In the genomic region with DNA sequence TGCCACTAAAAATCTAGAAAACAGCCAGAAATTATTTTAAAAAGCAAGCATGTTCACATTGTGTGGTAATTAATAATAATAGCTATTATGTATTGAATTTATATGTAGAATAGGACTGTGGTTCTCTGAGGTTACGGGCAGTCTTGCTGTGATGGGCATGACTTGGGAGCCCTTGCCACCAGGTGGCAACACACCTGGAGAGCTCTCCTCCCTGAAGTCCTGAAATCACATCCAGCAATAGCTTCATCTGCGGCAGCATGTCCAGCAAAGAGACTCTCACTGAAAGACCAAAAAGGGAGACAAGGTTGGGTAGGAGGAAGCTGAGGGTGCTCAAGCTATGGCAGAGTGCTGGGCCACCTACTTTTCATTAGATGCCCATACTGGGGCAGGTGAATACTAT, we compare ENCODE assay signal across 19 cellular contexts. TPM values are rescaled to one million over a fixed set of nuclear protein-coding genes. Genes with fewer than 3 reads are reported as not detected.
DNase-seq lines count a peak whose midpoint lies in the region; ATAC-seq and TF ChIP-seq lines count a peak whose summit lies in the region.
"Had no signal": no experiment of that assay in that cellular context is flagged by ENCODE, and none has a peak within 500 bp of the region (broad histone marks: within the 10 kb centered on the region; RNA-seq: fewer than 3 reads in every experiment).

No MANE protein-coding gene starts in this region.

- no peak overlapping the region for H3K27ac Mint-ChIP-seq in progenitor cell of endocrine pancreas
- H3K27ac Mint-ChIP-seq: activated CD4-positive, alpha-beta memory T cell treated with anti-CD3 and anti-CD28 coated beads, Interleukin-2, amount 10 ng/mL, durations not matched to agents 7 days and 5 days; activated T-cell treated with anti-CD3 and anti-CD28 coated beads, Interleukin-2, amount 50 U/mL, for 24 hours had no signal

- no peaks in the 10 kb centered on the region for H3K36me3 Mint-ChIP-seq in progenitor cell of endocrine pancreas (ENCODE audit: insufficient read depth)

- H3K9me3 Mint-ChIP-seq in progenitor cell of endocrine pancreas (ENCODE audit: low read depth), result no peaks in the 10 kb centered on the region
- H3K9me3 Mint-ChIP-seq: activated CD4-positive, alpha-beta memory T cell treated with anti-CD3 and anti-CD28 coated beads, Interleukin-2, amount 10 ng/mL, durations not matched to agents 7 days and 5 days; activated T-cell treated with anti-CD3 and anti-CD28 coated beads, Interleukin-2, amount 50 U/mL, for 24 hours had no signal

- ATAC-seq in GM18517 (IDR thresholded peaks at IDR 0.05; ENCODE audit: unreplicated experiment), result no peak
- ATAC-seq in GM18868 (IDR thresholded peaks at IDR 0.05; ENCODE audit: unreplicated experiment), result no peak
- ATAC-seq in HG03025 (IDR thresholded peaks at IDR 0.05; ENCODE audit: low FRiP score, unreplicated experiment), result no peak
- ATAC-seq: GM12878, left lung had no signal

- peak; percentile 10 for TF ChIP-seq CTCF in GM12873 (IDR thresholded peaks at IDR 0.05; ENCODE audit: insufficient read depth, low read depth, low read length, missing control alignments)
- TF ChIP-seq CTCF in LNCaP clone FGC (IDR thresholded peaks at IDR 0.05; ENCODE audit: control insufficient read depth, extremely low read depth, insufficient read depth), result peak; percentile 37
- TF ChIP-seq CTCF in epithelial cell of esophagus (IDR thresholded peaks at IDR 0.05; ENCODE audit: insufficient read depth, low read depth, low read length, missing control alignments), result peak; percentile 57
- peak; percentile 40 for TF ChIP-seq CTCF in progenitor cell of endocrine pancreas (IDR thresholded peaks at IDR 0.05; ENCODE audit: unreplicated experiment)

- H3K4me3 Mint-ChIP-seq in progenitor cell of endocrine pancreas (ENCODE audit: low read depth), result no peak overlapping the region
- H3K4me3 Mint-ChIP-seq: activated CD4-positive, alpha-beta memory T cell treated with anti-CD3 and anti-CD28 coated beads, Interleukin-2, amount 10 ng/mL, durations not matched to agents 7 days and 5 days; activated T-cell treated with anti-CD3 and anti-CD28 coated beads, Interleukin-2, amount 50 U/mL, for 24 hours had no signal

- DNase-seq in LNCaP clone FGC (ENCODE audit: low read depth) (no peak), epithelial cell of esophagus (ENCODE audit: low read depth) (peak; percentile 45), progenitor cell of endocrine pancreas (ENCODE audit: low spot score, unreplicated experiment) (no peak), NCI-H748 (lab: John Stamatoyannopoulos, UW; ENCODE audit: unreplicated experiment) (no peak)
- DNase-seq: activated CD4-positive, alpha-beta memory T cell treated with anti-CD3 and anti-CD28 coated beads, Interleukin-2, amount 10 ng/mL, durations not matched to agents 7 days and 5 days; activated naive CD4-positive, alpha-beta T cell treated with anti-CD3 and anti-CD28 coated beads, Interleukin-2, amount 50 U/mL, for 16 hours; activated T-cell treated with anti-CD3 and anti-CD28 coated beads, Interleukin-2, amount 50 U/mL, for 24 hours; AML-193; cortex of kidney; left lung; NCI-H187 treated with DMSO at 0.1 percent for 48 hours; NCI-H524; SIG-M5 had no signal

- H3K4me3 ChIP-seq in LNCaP clone FGC (ENCODE audit: low read depth, low read length), result no peak overlapping the region
- no peak overlapping the region for H3K4me3 ChIP-seq in epithelial cell of esophagus (ENCODE audit: low read length)
- H3K4me3 ChIP-seq: GM12878, left lung had no signal

- H3K27me3 Mint-ChIP-seq in progenitor cell of endocrine pancreas, result peaks cover 10% of the 10 kb centered on the region

- H3K4me1 Mint-ChIP-seq in progenitor cell of endocrine pancreas (ENCODE audit: low read depth), result peaks cover 27% of the 10 kb centered on the region
- H3K4me1 Mint-ChIP-seq: activated CD4-positive, alpha-beta memory T cell treated with anti-CD3 and anti-CD28 coated beads, Interleukin-2, amount 10 ng/mL, durations not matched to agents 7 days and 5 days had no signal

RNA-seq across cellular contexts. Expression of gene SCHIP1, which starts 57.8 kb away (rescaled TPM):
- 0.79 and 3.9 TPM in 2 replicates for total RNA-seq in progenitor cell of endocrine pancreas
- total RNA-seq: T-helper 1 cell treated with Interleukin-12 subunit alpha and Interleukin-12 subunit beta and Interleukin-4 antibody, amounts not matched to agents 30 ng/mL and 1 ng/mL, for 36 hours had no signal
